In the genomic region with DNA sequence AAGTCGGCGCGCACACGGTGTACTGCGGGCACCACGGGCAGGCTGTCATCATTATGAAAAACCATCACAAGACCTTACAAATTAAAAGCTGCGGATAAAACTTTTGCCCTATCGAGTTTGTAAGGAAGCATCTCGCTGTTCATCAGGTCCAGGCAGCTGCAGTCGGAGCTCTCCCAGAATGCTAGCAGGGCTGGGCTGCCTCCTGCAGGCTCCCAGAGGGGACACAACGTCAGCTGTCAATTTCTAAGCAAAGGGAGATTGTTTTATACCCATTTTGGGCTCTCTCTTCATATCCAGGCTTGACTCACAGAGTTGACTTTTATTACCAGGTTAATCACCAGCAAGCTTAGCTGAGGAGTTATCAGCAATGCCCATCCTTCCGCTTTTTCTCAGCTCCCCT, we compare ENCODE assay signal across 10 cellular contexts.
DNase-seq lines count a peak whose midpoint lies in the region; ATAC-seq and TF ChIP-seq lines count a peak whose summit lies in the region.
"Had no signal": no experiment of that assay in that cellular context is flagged by ENCODE, and none has a peak within 500 bp of the region (broad histone marks: within the 10 kb centered on the region; RNA-seq: fewer than 3 reads in every experiment).

No MANE protein-coding gene starts in this region.

- H3K36me3 ChIP-seq in GM23248 (ENCODE audit: low read depth) = no peaks in the 10 kb centered on the region
- H3K36me3 ChIP-seq: SJSA1 had no signal

- no peak overlapping the region for H3K9ac ChIP-seq in GM23248

- no peak overlapping the region for H3K4me2 ChIP-seq in GM23248 (ENCODE audit: unreplicated experiment)

- no peak overlapping the region for H3K27ac ChIP-seq in GM23248
- H3K27ac ChIP-seq: SJSA1 had no signal

- peaks cover 5% of the 10 kb centered on the region; the same call in 1 of the 2 replicates for H3K27me3 ChIP-seq in GM23248 (replicated peaks; ENCODE audit: insufficient read depth)
- H3K27me3 ChIP-seq: SJSA1 had no signal

- no peaks in the 10 kb centered on the region for H3K9me3 ChIP-seq in GM23248 (ENCODE audit: low read depth)
- H3K9me3 ChIP-seq: SJSA1 had no signal

- 20 to 22% methylated on average over 12 of the region's 12 CpGs for WGBS in GM23248 (ENCODE audit: low coverage in 1 of 2, low lambda C conversion rate in 2 of 2, missing lambda C conversion rate in 2 of 2), 2 experiments

- in situ Hi-C loops in GM23248 (cut with MboI) = no loop called here

- no peaks in the 10 kb centered on the region for H3K4me1 ChIP-seq in GM23248 (ENCODE audit: insufficient read depth)
- H3K4me1 ChIP-seq: SJSA1 had no signal

- H3F3A ChIP-seq in GM23248 (ENCODE audit: insufficient read depth) = no peaks in the 10 kb centered on the region

- TF ChIP-seq POLR2A in erythroblast (IDR thresholded peaks at IDR 0.05; ENCODE audit: low read length) = no peak

- H2AFZ ChIP-seq in GM23248 = no peak overlapping the region

- no peaks in the 10 kb centered on the region for H3K9me2 ChIP-seq in GM23248 (ENCODE audit: insufficient read depth)

- DNase-seq in GM23248 (peak; percentile 15), NCI-H526 (lab: John Stamatoyannopoulos, UW) (peak; percentile 79 to 92), erythroblast (lab: John Stamatoyannopoulos, UW) (peak; percentile 46 to 49), occipital lobe (lab: John Stamatoyannopoulos, UW) (peak; percentile 35), H4 (ENCODE audit: low spot score) (no peak)
- DNase-seq: activated B cell treated with CpG ODN at 0.5 μM for 24 hours; central memory CD4-positive, alpha-beta T cell had no signal

- no peaks in the 10 kb centered on the region for H4K20me1 ChIP-seq in GM23248 (ENCODE audit: insufficient read depth)

- ATAC-seq in HG03045 (IDR thresholded peaks at IDR 0.05; ENCODE audit: unreplicated experiment) = no peak
- no peak for ATAC-seq in GM21723 (IDR thresholded peaks at IDR 0.05; ENCODE audit: unreplicated experiment)

- no peaks in the 10 kb centered on the region for H3K79me2 ChIP-seq in GM23248 (ENCODE audit: insufficient read depth)

- H3K4me3 ChIP-seq in GM23248 = no peak overlapping the region
- H3K4me3 ChIP-seq: SJSA1 had no signal
